In genomic region chr14:49897965-49898364, GRCh38 we compare ENCODE assay signal across 11 cellular contexts. TPM values are rescaled to one million over a fixed set of nuclear protein-coding genes. Genes with fewer than 3 reads are reported as not detected.
DNase-seq lines count a peak whose midpoint lies in the region; ATAC-seq and TF ChIP-seq lines count a peak whose summit lies in the region.
"Had no signal": no experiment of that assay in that cellular context is flagged by ENCODE, and none has a peak within 500 bp of the region (broad histone marks: within the 10 kb centered on the region; RNA-seq: fewer than 3 reads in every experiment).

No MANE protein-coding gene starts in this region.

- peak overlapping the region; percentile 10 for H3K4me3 ChIP-seq in suprapubic skin

- H3K4me1 ChIP-seq in suprapubic skin, result peaks cover 46% of the 10 kb centered on the region

- no peak for TF ChIP-seq POLR2A in suprapubic skin (IDR thresholded peaks at IDR 0.05)

- H3K27me3 ChIP-seq in suprapubic skin, result no peaks in the 10 kb centered on the region

- no peaks in the 10 kb centered on the region for H3K9me3 ChIP-seq in suprapubic skin

- CTCF ChIA-PET in HEK293T (lab: Yijun Ruan, JAX), result no interaction called here

- H3K27me3 Mint-ChIP-seq in activated T-cell treated with anti-CD3 and anti-CD28 coated beads, Interleukin-2, amount 50 U/mL, for 72 hours (ENCODE audit: low read depth), result no peaks in the 10 kb centered on the region

- WGBS in suprapubic skin, result 48% methylated on average over 1 of the region's 1 CpG

- no peak for TF ChIP-seq EP300 in suprapubic skin (IDR thresholded peaks at IDR 0.05)

- H3K4me1 Mint-ChIP-seq in activated T-cell treated with anti-CD3 and anti-CD28 coated beads, Interleukin-2, amount 50 U/mL, for 72 hours (ENCODE audit: low read depth), result peaks cover 45% of the 10 kb centered on the region

- no peak for ATAC-seq in activated T-cell treated with anti-CD3 and anti-CD28 coated beads, Interleukin-2, amount 50 U/mL, for 72 hours (replicated peaks in 1 of 2)
- ATAC-seq in GM21529 (IDR thresholded peaks at IDR 0.05; ENCODE audit: unreplicated experiment), result no peak
- ATAC-seq in GM21526 (IDR thresholded peaks at IDR 0.05; ENCODE audit: low FRiP score, unreplicated experiment), result no peak

- peaks cover 32 to 53% of the 10 kb centered on the region in 2 donors for H3K36me3 Mint-ChIP-seq in activated T-cell treated with anti-CD3 and anti-CD28 coated beads, Interleukin-2, amount 50 U/mL, for 72 hours (ENCODE audit: insufficient read depth in 2 of 2)

- peak overlapping the region; percentile 99 for H3K27ac ChIP-seq in VCaP
- H3K27ac ChIP-seq in suprapubic skin, result peak overlapping the region; percentile 58

- POLR2A ChIA-PET in HEK293T (lab: Yijun Ruan, JAX), result interaction anchor here (0.7 to 1.0 kb wide), 2 partner anchors 30 to 103 kb away, joined by 3 to 4 read pairs; no protein-coding TSS in a partner anchor

- no peak for DNase-seq in activated T-cell treated with anti-CD3 and anti-CD28 coated beads, Interleukin-2, amount 50 U/mL, for 72 hours
- DNase-seq in activated T-cell treated with anti-CD3 and anti-CD28 coated beads, Interleukin-2, amount 50 U/mL, for 1 hour, result no peak
- DNase-seq in glomerular visceral epithelial cell (ENCODE audit: extremely low spot score), result peak; percentile 24
- no peak for DNase-seq in suprapubic skin (ENCODE audit: low spot score in 2 of 2)
- no peak for DNase-seq in HEK293T (ENCODE audit: extremely low spot score)
- DNase-seq: caudate nucleus, NCI-H1694 treated with DMSO at 0.1 percent for 48 hours, substantia nigra had no signal

- peak overlapping the region; percentile 95 for H3K27ac Mint-ChIP-seq in activated T-cell treated with anti-CD3 and anti-CD28 coated beads, Interleukin-2, amount 50 U/mL, for 72 hours

- no peak for TF ChIP-seq CTCF in VCaP (conservative IDR thresholded peaks at IDR 0.05)
- TF ChIP-seq CTCF in suprapubic skin (IDR thresholded peaks at IDR 0.05), result no peak

- H3K36me3 ChIP-seq in suprapubic skin, result peaks cover 4% of the 10 kb centered on the region

- H3K4me3 Mint-ChIP-seq in activated T-cell treated with anti-CD3 and anti-CD28 coated beads, Interleukin-2, amount 50 U/mL, for 72 hours, result peak overlapping the region; percentile 84 to 97

- peaks cover 0 to 2% of the 10 kb centered on the region in 2 donors for H3K9me3 Mint-ChIP-seq in activated T-cell treated with anti-CD3 and anti-CD28 coated beads, Interleukin-2, amount 50 U/mL, for 72 hours

TF ChIP-seq in HEK293T, 16 proteins besides CTCF, POLR2A, EP300 and RAD21:
- TF ChIP-seq FOXM1 (IDR thresholded peaks at IDR 0.05; ENCODE audit: borderline replicate concordance) (no peak), FOXK2 (IDR thresholded peaks at IDR 0.05) (no peak), L3MBTL2 (conservative IDR thresholded peaks at IDR 0.05) (no peak), PKNOX1 (IDR thresholded peaks at IDR 0.05) (no peak), CTBP1 (IDR thresholded peaks at IDR 0.05; ENCODE audit: borderline replicate concordance) (no peak), HDGF (IDR thresholded peaks at IDR 0.05; ENCODE audit: borderline replicate concordance) (no peak), NFRKB (IDR thresholded peaks at IDR 0.05) (no peak), ARNT (IDR thresholded peaks at IDR 0.05) (no peak), SP1 (IDR thresholded peaks at IDR 0.05) (no peak), FOXA1 (IDR thresholded peaks at IDR 0.05) (no peak), ZNF384 (IDR thresholded peaks at IDR 0.05) (no peak), LEF1 (IDR thresholded peaks at IDR 0.05; ENCODE audit: borderline replicate concordance) (no peak), SUZ12 (IDR thresholded peaks at IDR 0.05) (no peak), TARDBP (IDR thresholded peaks at IDR 0.05) (no peak)

RNA-seq across cellular contexts. Expression of gene ARF6, which starts 5.1 kb away (rescaled TPM):
- 100 to 1,000 TPM; 218 to 219 TPM for total RNA-seq in activated T-cell treated with anti-CD3 and anti-CD28 coated beads, Interleukin-2, amount 50 U/mL, for 72 hours
- total RNA-seq in suprapubic skin, result 100 to 1,000 TPM in 1 of 4 donors, 10 to 100 TPM in 3; 48.0 to 125 (median 85.3) TPM

RNA-seq across cellular contexts. Expression of gene NEMF, which starts 45.4 kb away (rescaled TPM):
- 10 to 100 TPM; 68.8 to 71.7 TPM for total RNA-seq in activated T-cell treated with anti-CD3 and anti-CD28 coated beads, Interleukin-2, amount 50 U/mL, for 72 hours
- total RNA-seq in suprapubic skin, result 100 to 1,000 TPM in 1 of 4 donors, 10 to 100 TPM in 3; 70.6 to 181 (median 81.5) TPM
